Comparison of ENCODE assay signal across 22 cellular contexts in genomic region chr7:28942158-28942557, GRCh38. TPM values are rescaled to one million over a fixed set of nuclear protein-coding genes. Genes with fewer than 3 reads are reported as not detected.
"Had no signal": no experiment of that assay in that cellular context is flagged by ENCODE, and none has a peak within 500 bp of the region (broad histone marks: within the 10 kb centered on the region; RNA-seq: fewer than 3 reads in every experiment).

No MANE protein-coding gene starts in this region.

- ATAC-seq: activated CD4-positive, alpha-beta T cell treated with anti-CD3 and anti-CD28 coated beads for 36 hours; activated T-cell treated with anti-CD3 and anti-CD28 coated beads, Interleukin-2, amount 50 U/mL, for 72 hours; T-helper 17 cell had no signal

- H3K4me1 Mint-ChIP-seq: activated CD4-positive, alpha-beta memory T cell treated with anti-CD3 and anti-CD28 coated beads, Interleukin-2, amount 10 ng/mL, durations not matched to agents 7 days and 5 days; activated CD4-positive, alpha-beta T cell treated with anti-CD3 and anti-CD28 coated beads for 36 hours; activated naive CD4-positive, alpha-beta T cell treated with anti-CD3 and anti-CD28 coated beads, Interleukin-2, amount 10 ng/mL, durations not matched to agents 7 days and 5 days; activated naive CD8-positive, alpha-beta T cell treated with anti-CD3 and anti-CD28 coated beads for 36 hours; T-helper 17 cell had no signal

- H3K36me3 Mint-ChIP-seq: activated naive CD4-positive, alpha-beta T cell treated with anti-CD3 and anti-CD28 coated beads, Interleukin-2, amount 10 ng/mL, durations not matched to agents 7 days and 5 days; activated naive CD8-positive, alpha-beta T cell treated with anti-CD3 and anti-CD28 coated beads for 36 hours had no signal

- H3K9me3 Mint-ChIP-seq: activated CD4-positive, alpha-beta memory T cell treated with anti-CD3 and anti-CD28 coated beads, Interleukin-2, amount 10 ng/mL, durations not matched to agents 7 days and 5 days; activated naive CD4-positive, alpha-beta T cell treated with anti-CD3 and anti-CD28 coated beads, Interleukin-2, amount 10 ng/mL, durations not matched to agents 7 days and 5 days; activated naive CD8-positive, alpha-beta T cell treated with anti-CD3 and anti-CD28 coated beads for 36 hours; activated T-cell treated with anti-CD3 and anti-CD28 coated beads, Interleukin-2, amount 50 U/mL, for 72 hours; activated T-helper 2 cell treated with anti-CD3 and anti-CD28 coated beads, Interferon-gamma antibody, Interleukin-2, Interleukin-4, amounts not matched to agents 10 μg/mL and 5 μg/mL and 100 μg/mL, durations not matched to agents 14 hours and 24 hours and 36 hours had no signal

- DNase-seq: activated CD4-positive, alpha-beta memory T cell treated with anti-CD3 and anti-CD28 coated beads, Interleukin-2, amount 10 ng/mL, durations not matched to agents 7 days and 5 days; activated CD4-positive, alpha-beta T cell treated with anti-CD3 and anti-CD28 coated beads for 36 hours; activated CD4-positive, alpha-beta T cell treated with anti-CD3 and anti-CD28 coated beads, Interleukin-2, amount 50 U/mL, for 1 hour; activated CD8-positive, alpha-beta memory T cell treated with anti-CD3 and anti-CD28 coated beads, Interleukin-2, amount 50 U/mL, for 4 hours; activated gamma-delta T cell treated with Interleukin-2 at 50 U/mL for 16 hours; activated naive CD4-positive, alpha-beta T cell treated with anti-CD3 and anti-CD28 coated beads, Interleukin-2, amount 10 ng/mL, durations not matched to agents 7 days and 5 days; activated naive CD8-positive, alpha-beta T cell treated with anti-CD3 and anti-CD28 coated beads for 36 hours; activated T-cell treated with anti-CD3 and anti-CD28 coated beads, Interleukin-2, amount 50 U/mL, for 72 hours; anterior cingulate cortex; MG63; MV-4-11; NCI-H1105; NCI-H1436; NCI-H1694 treated with DMSO at 0.1 percent for 48 hours; NCI-H2029 treated with DMSO at 0.1 percent for 48 hours; NCI-H510A treated with DMSO at 0.1 percent for 48 hours; PC-9; SHP77 treated with DMSO at 0.1 percent for 48 hours; T-helper 17 cell; T-helper 9 cell had no signal

- H3K4me3 Mint-ChIP-seq: activated CD4-positive, alpha-beta memory T cell treated with anti-CD3 and anti-CD28 coated beads, Interleukin-2, amount 10 ng/mL, durations not matched to agents 7 days and 5 days; activated CD4-positive, alpha-beta T cell treated with anti-CD3 and anti-CD28 coated beads for 36 hours; activated naive CD4-positive, alpha-beta T cell treated with anti-CD3 and anti-CD28 coated beads, Interleukin-2, amount 10 ng/mL, durations not matched to agents 7 days and 5 days; activated naive CD8-positive, alpha-beta T cell treated with anti-CD3 and anti-CD28 coated beads for 36 hours; activated T-cell treated with anti-CD3 and anti-CD28 coated beads, Interleukin-2, amount 50 U/mL, for 72 hours; T-helper 17 cell had no signal

- H3K27ac Mint-ChIP-seq: activated CD4-positive, alpha-beta memory T cell treated with anti-CD3 and anti-CD28 coated beads, Interleukin-2, amount 10 ng/mL, durations not matched to agents 7 days and 5 days; activated CD4-positive, alpha-beta T cell treated with anti-CD3 and anti-CD28 coated beads for 36 hours; activated naive CD4-positive, alpha-beta T cell treated with anti-CD3 and anti-CD28 coated beads, Interleukin-2, amount 10 ng/mL, durations not matched to agents 7 days and 5 days; activated naive CD8-positive, alpha-beta T cell treated with anti-CD3 and anti-CD28 coated beads for 36 hours; activated T-cell treated with anti-CD3 and anti-CD28 coated beads, Interleukin-2, amount 50 U/mL, for 72 hours; activated T-helper 2 cell treated with anti-CD3 and anti-CD28 coated beads, Interferon-gamma antibody, Interleukin-2, Interleukin-4, amounts not matched to agents 10 μg/mL and 5 μg/mL and 100 μg/mL, durations not matched to agents 14 hours and 24 hours and 36 hours; T-helper 17 cell had no signal

RNA-seq across cellular contexts. Expression of gene TRIL, which starts 16.0 kb away (rescaled TPM):
- total RNA-seq: activated CD4-positive, alpha-beta T cell treated with anti-CD3 and anti-CD28 coated beads for 36 hours; activated CD8-positive, alpha-beta memory T cell treated with anti-CD3 and anti-CD28 coated beads for 36 hours; activated naive CD8-positive, alpha-beta T cell treated with anti-CD3 and anti-CD28 coated beads for 36 hours; activated T-cell treated with anti-CD3 and anti-CD28 coated beads, Interleukin-2, amount 50 U/mL, for 72 hours; activated T-helper 2 cell treated with anti-CD3 and anti-CD28 coated beads, Interferon-gamma antibody, Interleukin-2, Interleukin-4, amounts not matched to agents 10 μg/mL and 5 μg/mL and 100 μg/mL, durations not matched to agents 14 hours and 24 hours and 36 hours; PC-9; T-helper 17 cell had no signal
